In the genomic region with DNA sequence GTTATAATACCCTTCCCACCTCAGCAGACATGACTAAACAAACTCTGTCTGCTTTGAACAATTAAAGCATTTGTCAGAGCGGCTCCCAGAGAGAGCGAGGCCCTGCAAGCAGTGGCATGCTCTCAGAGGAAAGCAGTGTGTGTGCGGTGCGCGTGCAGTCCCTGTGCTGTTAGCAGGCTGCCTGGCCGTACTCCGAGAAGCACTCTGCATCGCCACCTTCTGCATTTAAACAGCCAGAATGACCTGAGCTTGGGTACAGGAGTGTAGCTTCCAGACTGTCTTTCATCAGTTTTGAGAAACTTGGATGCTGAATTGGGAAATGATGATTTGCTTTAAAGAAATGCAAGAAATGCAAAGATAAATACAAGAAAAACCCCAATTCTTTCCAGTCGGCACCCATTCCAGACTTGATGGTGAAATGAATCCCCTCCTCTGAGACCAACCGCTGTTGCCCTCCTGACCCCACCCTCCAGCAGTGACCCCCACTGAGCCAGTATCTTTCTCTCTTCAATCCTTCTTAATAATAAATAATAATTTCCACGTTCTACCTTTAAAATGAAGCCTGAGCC, we compare ENCODE assay signal across 9 cellular contexts.
DNase-seq lines count a peak whose midpoint lies in the region; ATAC-seq, FAIRE-seq and TF ChIP-seq lines count a peak whose summit lies in the region.
"Had no signal": no experiment of that assay in that cellular context is flagged by ENCODE, and none has a peak within 500 bp of the region (broad histone marks: within the 10 kb centered on the region; RNA-seq: fewer than 3 reads in every experiment).

No MANE protein-coding gene starts in this region.

- no peak overlapping the region for H2BK12ac ChIP-seq in mesenchymal stem cell (ENCODE audit: low read length in 2 of 2)

- in situ Hi-C loops in mammary epithelial cell (cut with MboI; ENCODE audit: low sequenced_read_pairs in 2 of 2): no loop called here

- ATAC-seq in A549 (peak; percentile 40 to 64; a peak in 4 of 6 replicates), HG02973 (IDR thresholded peaks at IDR 0.05; ENCODE audit: unreplicated experiment) (no peak)

- peaks cover 1% of the 10 kb centered on the region for H3K79me1 ChIP-seq in mesenchymal stem cell (replicated peaks; ENCODE audit: low read length, poor library complexity, severe bottlenecking)

- no TSS peak for BruUV-seq in mammary epithelial cell (replicated peaks; lab: Mats Ljungman, UMichigan)

- no peak overlapping the region for H2BK5ac ChIP-seq in mesenchymal stem cell (ENCODE audit: low read depth, low read length, poor library complexity, severe bottlenecking)

- H3K27me3 ChIP-seq in mammary epithelial cell (ENCODE audit: insufficient read depth, low read length): no peaks in the 10 kb centered on the region
- H3K27me3 ChIP-seq in mesenchymal stem cell (ENCODE audit: control insufficient read depth in 1 of 2, insufficient read depth in 1 of 2, low read length in 2 of 2): no peaks in the 10 kb centered on the region
- H3K27me3 ChIP-seq: Peyer's patch had no signal

- TF ChIP-seq RAD21 in A549 (conservative IDR thresholded peaks at IDR 0.05 in 1 of 2, IDR thresholded peaks at IDR 0.05 in 1 of 2): no peak

- WGBS in A549 (ENCODE audit: missing lambda C conversion rate): 80% methylated on average over 11 of the region's 11 CpGs
- WGBS in mammary epithelial cell (ENCODE audit: low coverage, missing lambda C conversion rate): 5% methylated on average over 11 of the region's 11 CpGs
- WGBS in mesenchymal stem cell: 41% methylated on average over 11 of the region's 11 CpGs

- TF ChIP-seq EP300 in A549 (IDR thresholded peaks at IDR 0.05): peak in 1 of 2 experiments; percentile 21; a peak in 1 of 5 replicates

- H3K79me2 ChIP-seq in mammary epithelial cell (ENCODE audit: insufficient read depth, low read length): no peaks in the 10 kb centered on the region

- H3K14ac ChIP-seq in mesenchymal stem cell (ENCODE audit: low read length in 2 of 2): no peak overlapping the region

- H3K4me1 ChIP-seq in A549 (peaks cover 9% of the 10 kb centered on the region; the same call in 1 of the 3 replicates), mammary epithelial cell (ENCODE audit: insufficient read depth, low read length) (peaks cover 20% of the 10 kb centered on the region), mesenchymal stem cell (ENCODE audit: control insufficient read depth, insufficient read depth, low read depth, low read length) (peaks cover 38% of the 10 kb centered on the region)
- H3K4me1 ChIP-seq: Peyer's patch had no signal

- H3K9me3 ChIP-seq in A549 (0 out of 3 replicates have a peak, but pooled peaks cover 3% of the 10 kb centered on the region), mammary epithelial cell (replicated peaks; ENCODE audit: insufficient read depth, low read length) (no peaks in the 10 kb centered on the region), mesenchymal stem cell (ENCODE audit: control insufficient read depth, low read length) (no peaks in the 10 kb centered on the region)
- H3K9me3 ChIP-seq: Peyer's patch had no signal

- peak overlapping the region; percentile 0 for H4K91ac ChIP-seq in mesenchymal stem cell (ENCODE audit: low read length)

- no peaks in the 10 kb centered on the region for H4K20me1 ChIP-seq in mammary epithelial cell (ENCODE audit: insufficient read depth, low read length)

- TF ChIP-seq CTCF in A549 (IDR thresholded peaks at IDR 0.05) (no peak), mammary epithelial cell (conservative IDR thresholded peaks at IDR 0.05 in 1 of 2, IDR thresholded peaks at IDR 0.05 in 1 of 2; ENCODE audit: extremely low read depth in 1 of 2, insufficient read depth in 1 of 2, low read depth in 1 of 2, low read length in 2 of 2) (peak; percentile 39 to 53)

- H3K36me3 ChIP-seq in mammary epithelial cell (ENCODE audit: insufficient read depth, low read length) (no peaks in the 10 kb centered on the region), mesenchymal stem cell (ENCODE audit: control insufficient read depth in 1 of 2, insufficient read depth in 2 of 2, low read depth in 1 of 2, low read length in 2 of 2) (peaks cover 0 to 5% of the 10 kb centered on the region in 2 experiments)
- H3K36me3 ChIP-seq: Peyer's patch had no signal

- intact Hi-C loops in mammary epithelial cell (cut with micrococcal nuclease): loop anchor here (1.0 to 2.0 kb wide), 6 partner anchors 38 to 151 kb away; no protein-coding TSS in a partner anchor

- dilution Hi-C loops in mammary epithelial cell (cut with HindIII; ENCODE audit: low sequenced_read_pairs): no loop called here

- CTCF ChIA-PET in A549 (lab: Yijun Ruan, JAX): interaction anchor here (0.6 kb wide), 1 partner anchor 117 kb away, joined by 3 read pairs; no protein-coding TSS in a partner anchor
- CTCF ChIA-PET in mammary epithelial cell (lab: Charles Lee; ENCODE audit: low non-redundant PET): interaction anchor here (0.7 kb wide), 1 partner anchor 242 kb away, joined by 6 read pairs; no protein-coding TSS in a partner anchor

- DNase-seq in A549 (ENCODE audit: low read depth in 1 of 2, low spot score in 1 of 2) (peak in 1 of 2 experiments; percentile 35), LHCN-M2 (ENCODE audit: low read depth) (peak; percentile 74), mammary epithelial cell (peak; percentile 99), mesenchymal stem cell (peak; percentile 91), iPS-NIHi7 (ENCODE audit: extremely low spot score) (no peak), NCI-H187 (lab: John Stamatoyannopoulos, UW) (no peak), GM19239 (ENCODE audit: insufficient read length, low spot score) (no peak)

- no peak overlapping the region for H3K4ac ChIP-seq in mesenchymal stem cell (ENCODE audit: low read depth in 1 of 2, low read length in 2 of 2)

- H2BK120ac ChIP-seq in mesenchymal stem cell (ENCODE audit: low read depth, low read length): no peak overlapping the region

- no peak overlapping the region for H2BK15ac ChIP-seq in mesenchymal stem cell (ENCODE audit: low read depth, poor library complexity, severe bottlenecking)

- H4K8ac ChIP-seq in mesenchymal stem cell (ENCODE audit: low read length): peak overlapping the region; percentile 35

- no peak overlapping the region for H2AK5ac ChIP-seq in mesenchymal stem cell (ENCODE audit: low read length, severe bottlenecking)

- POLR2A ChIA-PET in A549 (lab: Yijun Ruan, JAX): no interaction called here

- H2AFZ ChIP-seq in mammary epithelial cell (ENCODE audit: low read depth, low read length) (peak overlapping the region; percentile 49), mesenchymal stem cell (ENCODE audit: low read depth, low read length) (no peak overlapping the region)

- H3K23ac ChIP-seq in mesenchymal stem cell (ENCODE audit: low read length in 2 of 2): no peak overlapping the region

- TF ChIP-seq POLR2A in A549 (IDR thresholded peaks at IDR 0.05; ENCODE audit: low read length): no peak

- H3K4me2 ChIP-seq in A549 (no peak overlapping the region), mammary epithelial cell (ENCODE audit: insufficient read depth, low read depth, low read length) (peak overlapping the region; percentile 41), mesenchymal stem cell (ENCODE audit: low read length, poor library complexity, severe bottlenecking) (no peak overlapping the region)

- H3K9ac ChIP-seq in mammary epithelial cell (ENCODE audit: insufficient read depth, low read length) (no peak overlapping the region), mesenchymal stem cell (ENCODE audit: low read length) (no peak overlapping the region)

- FAIRE-seq in A549 (lab: Jason Lieb, UNC): no peak
- FAIRE-seq in GM19239 (lab: Jason Lieb, UNC): no peak

- H3K18ac ChIP-seq in mesenchymal stem cell (ENCODE audit: low read depth in 1 of 2, low read length in 2 of 2): peak overlapping the region in 1 of 2 experiments; percentile 17

- H3K4me3 ChIP-seq in A549: no peak overlapping the region
- no peak overlapping the region for H3K4me3 ChIP-seq in mammary epithelial cell (replicated peaks in 1 of 3; ENCODE audit: insufficient read depth in 1 of 3, low read depth in 2 of 3, low read length in 3 of 3)
- H3K4me3 ChIP-seq in mesenchymal stem cell (ENCODE audit: insufficient read depth in 1 of 2, low read depth in 1 of 2, low read length in 2 of 2): no peak overlapping the region
- H3K4me3 ChIP-seq: Peyer's patch had no signal

- H3K27ac ChIP-seq in A549 (peak overlapping the region in 1 of 2 experiments; percentile 60; a peak in 2 of 6 replicates), mammary epithelial cell (ENCODE audit: insufficient read depth, low read depth, low read length) (peak overlapping the region; percentile 69), mesenchymal stem cell (ENCODE audit: low read length, poor library complexity, severe bottlenecking) (peak overlapping the region; percentile 86)
- H3K27ac ChIP-seq: Peyer's patch had no signal

TF ChIP-seq in A549, 52 proteins besides CTCF, POLR2A, EP300 and RAD21 (continues in another document):
- TF ChIP-seq RARB (CRISPR knock-in tag; IDR thresholded peaks at IDR 0.05) (no peak), CEBPB (IDR thresholded peaks at IDR 0.05) (no peak), HDAC2 (IDR thresholded peaks at IDR 0.05) (no peak), HOXB5 (CRISPR knock-in tag; IDR thresholded peaks at IDR 0.05) (no peak), POLR2AphosphoS2 (conservative IDR thresholded peaks at IDR 0.05; ENCODE audit: low read length) (no peak), RNF2 (IDR thresholded peaks at IDR 0.05; ENCODE audit: borderline replicate concordance, low read depth) (no peak), TFCP2L1 (CRISPR knock-in tag; IDR thresholded peaks at IDR 0.05) (no peak)
- TF ChIP-seq, protein P1, sequence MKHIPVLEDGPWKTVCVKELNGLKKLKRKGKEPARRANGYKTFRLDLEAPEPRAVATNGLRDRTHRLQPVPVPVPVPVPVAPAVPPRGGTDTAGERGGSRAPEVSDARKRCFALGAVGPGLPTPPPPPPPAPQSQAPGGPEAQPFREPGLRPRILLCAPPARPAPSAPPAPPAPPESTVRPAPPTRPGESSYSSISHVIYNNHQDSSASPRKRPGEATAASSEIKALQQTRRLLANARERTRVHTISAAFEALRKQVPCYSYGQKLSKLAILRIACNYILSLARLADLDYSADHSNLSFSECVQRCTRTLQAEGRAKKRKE (CRISPR knock-in tag; IDR thresholded peaks at IDR 0.05; ENCODE audit: low read depth): no peak
- TF ChIP-seq, protein P2, sequence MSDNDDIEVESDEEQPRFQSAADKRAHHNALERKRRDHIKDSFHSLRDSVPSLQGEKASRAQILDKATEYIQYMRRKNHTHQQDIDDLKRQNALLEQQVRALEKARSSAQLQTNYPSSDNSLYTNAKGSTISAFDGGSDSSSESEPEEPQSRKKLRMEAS (IDR thresholded peaks at IDR 0.05): no peak
- TF ChIP-seq, protein P3, sequence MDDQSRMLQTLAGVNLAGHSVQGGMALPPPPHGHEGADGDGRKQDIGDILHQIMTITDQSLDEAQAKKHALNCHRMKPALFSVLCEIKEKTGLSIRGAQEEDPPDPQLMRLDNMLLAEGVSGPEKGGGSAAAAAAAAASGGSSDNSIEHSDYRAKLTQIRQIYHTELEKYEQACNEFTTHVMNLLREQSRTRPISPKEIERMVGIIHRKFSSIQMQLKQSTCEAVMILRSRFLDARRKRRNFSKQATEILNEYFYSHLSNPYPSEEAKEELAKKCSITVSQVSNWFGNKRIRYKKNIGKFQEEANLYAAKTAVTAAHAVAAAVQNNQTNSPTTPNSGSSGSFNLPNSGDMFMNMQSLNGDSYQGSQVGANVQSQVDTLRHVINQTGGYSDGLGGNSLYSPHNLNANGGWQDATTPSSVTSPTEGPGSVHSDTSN (IDR thresholded peaks at IDR 0.05): no peak

Comparison
In these comparisons a context has a peak if more than half of its experiments do, and no peak if none do; other contexts are left out.
1. DNase-seq: peak in LHCN-M2 (single experiment), mammary epithelial cell (single experiment) and mesenchymal stem cell (single experiment); none in iPS-NIHi7 (single experiment), NCI-H187 (0 of 2) and GM19239 (single experiment).